12 cellular contexts compared by ENCODE assay signal in genomic region chr1:184409011-184409410, GRCh38. TPM values are rescaled to one million over a fixed set of nuclear protein-coding genes. Genes with fewer than 3 reads are reported as not detected.
DNase-seq lines count a peak whose midpoint lies in the region; ATAC-seq and TF ChIP-seq lines count a peak whose summit lies in the region.
"Had no signal": no experiment of that assay in that cellular context is flagged by ENCODE, and none has a peak within 500 bp of the region (broad histone marks: within the 10 kb centered on the region; RNA-seq: fewer than 3 reads in every experiment).

No MANE protein-coding gene starts in this region.

- peak overlapping the region; percentile 67 for H3K27ac ChIP-seq in ectodermal cell (ENCODE audit: insufficient read depth, low read depth, low read length, poor library complexity, severe bottlenecking)
- H3K27ac ChIP-seq: WERI-Rb-1 had no signal

- peaks cover 15% of the 10 kb centered on the region for H3K36me3 Mint-ChIP-seq in type B pancreatic cell
- H3K36me3 Mint-ChIP-seq: CD4-positive, CD25-positive, alpha-beta regulatory T cell had no signal

- no peak overlapping the region for H3K4me3 ChIP-seq in ectodermal cell (ENCODE audit: insufficient read depth, low read depth, low read length)

- WGBS in ectodermal cell, 2 experiments: 70 to 71% methylated on average over 3 of the region's 3 CpGs

- H3K27me3 Mint-ChIP-seq in type B pancreatic cell: no peaks in the 10 kb centered on the region

- peak overlapping the region; percentile 37 for H3K4me3 Mint-ChIP-seq in type B pancreatic cell
- H3K4me3 Mint-ChIP-seq: CD4-positive, CD25-positive, alpha-beta regulatory T cell had no signal

- no peak for TF ChIP-seq CTCF in type B pancreatic cell (conservative IDR thresholded peaks at IDR 0.05)

- no peak overlapping the region for H3K27ac Mint-ChIP-seq in type B pancreatic cell
- H3K27ac Mint-ChIP-seq: CD4-positive, CD25-positive, alpha-beta regulatory T cell had no signal

- no peaks in the 10 kb centered on the region for H3K27me3 ChIP-seq in ectodermal cell (ENCODE audit: control insufficient read depth, insufficient read depth, low read length, poor library complexity, severe bottlenecking)

- intact Hi-C loops in Right ventricle myocardium superior (cut with DNase I): no loop called here
- intact Hi-C loops in Right ventricle myocardium inferior (cut with DNase I): no loop called here

- H3K4me1 ChIP-seq in ectodermal cell (ENCODE audit: control insufficient read depth, insufficient read depth, low read length): peaks cover 27% of the 10 kb centered on the region

- no peaks in the 10 kb centered on the region for H3K36me3 ChIP-seq in ectodermal cell (ENCODE audit: control insufficient read depth, insufficient read depth, low read length)
- H3K36me3 ChIP-seq: WERI-Rb-1 had no signal

- H3K9me3 ChIP-seq in ectodermal cell (ENCODE audit: control insufficient read depth, low read length): no peaks in the 10 kb centered on the region

- H3K9me3 Mint-ChIP-seq in type B pancreatic cell: peaks cover 3% of the 10 kb centered on the region

- peaks cover 36% of the 10 kb centered on the region for H3K4me1 Mint-ChIP-seq in type B pancreatic cell (ENCODE audit: unreplicated experiment)
- H3K4me1 Mint-ChIP-seq: CD4-positive, CD25-positive, alpha-beta regulatory T cell had no signal

- no peak for DNase-seq in Right ventricle myocardium superior
- no peak for DNase-seq in Right ventricle myocardium inferior (ENCODE audit: missing footprints)
- peak; percentile 14 for DNase-seq in myocyte (ENCODE audit: low read depth)
- no peak for DNase-seq in type B pancreatic cell (ENCODE audit: extremely low spot score, unreplicated experiment)
- no peak for DNase-seq in NCI-H187 (lab: John Stamatoyannopoulos, UW)
- DNase-seq in DMS153 (lab: John Stamatoyannopoulos, UW): no peak
- DNase-seq: activated gamma-delta T cell treated with Interleukin-2 at 50 U/mL for 16 hours; CD4-positive, CD25-positive, alpha-beta regulatory T cell; NCI-H2029; WERI-Rb-1 had no signal

- peak; percentile 44 for ATAC-seq in Right ventricle myocardium superior (ENCODE audit: poor library complexity)
- ATAC-seq in Right ventricle myocardium inferior: no peak
- ATAC-seq in HG02981 (IDR thresholded peaks at IDR 0.05; ENCODE audit: unreplicated experiment): no peak

RNA-seq across cellular contexts. Expression of gene C1orf21, which starts 22.2 kb away (rescaled TPM):
- total RNA-seq in Right ventricle myocardium superior: 47.6 TPM
- 54.5 TPM for total RNA-seq in Right ventricle myocardium inferior
- polyA plus RNA-seq in ectodermal cell (2013, experiment 1 of 4): 61.7 TPM
- polyA plus RNA-seq in ectodermal cell (2013, experiment 2 of 4): 59.2 TPM
- 40.3 TPM for polyA plus RNA-seq in ectodermal cell (2013, experiment 3 of 4)
- polyA plus RNA-seq in ectodermal cell (2013, experiment 4 of 4): 48.1 TPM
- 16.2 and 42.7 TPM in 2 replicates for total RNA-seq in myocyte
- 5.8 TPM for polyA plus RNA-seq in myocyte (2012)
- 44.6 and 53.7 TPM in 2 replicates for total RNA-seq in type B pancreatic cell (ENCODE audit: low replicate concordance)
